Comparison of ENCODE assay signal across 2 cellular contexts in the genomic region with DNA sequence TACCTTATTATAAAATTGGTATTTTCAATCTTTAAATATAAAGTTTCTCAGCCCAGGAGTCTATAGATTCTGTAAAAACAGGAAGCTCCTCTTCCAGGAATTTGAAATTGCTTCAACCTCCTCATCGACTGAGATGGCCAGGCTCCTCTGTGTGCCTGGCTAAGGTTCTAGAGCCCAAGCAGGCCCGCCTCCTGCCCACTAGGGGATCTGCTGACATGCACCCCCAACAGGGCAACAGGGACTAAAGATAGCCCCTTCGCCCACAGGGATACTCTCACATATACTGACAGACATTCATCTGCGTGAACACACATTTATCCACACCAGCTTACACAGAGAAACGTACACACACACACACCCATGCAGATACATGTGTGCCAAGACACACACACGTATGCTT.
TF ChIP-seq lines count a peak whose summit lies in the region.

No MANE protein-coding gene starts in this region.

TF ChIP-seq in SK-N-SH, 30 proteins besides CTCF, POLR2A, EP300 and RAD21 (continued from another document):
- TF ChIP-seq, protein P1, sequence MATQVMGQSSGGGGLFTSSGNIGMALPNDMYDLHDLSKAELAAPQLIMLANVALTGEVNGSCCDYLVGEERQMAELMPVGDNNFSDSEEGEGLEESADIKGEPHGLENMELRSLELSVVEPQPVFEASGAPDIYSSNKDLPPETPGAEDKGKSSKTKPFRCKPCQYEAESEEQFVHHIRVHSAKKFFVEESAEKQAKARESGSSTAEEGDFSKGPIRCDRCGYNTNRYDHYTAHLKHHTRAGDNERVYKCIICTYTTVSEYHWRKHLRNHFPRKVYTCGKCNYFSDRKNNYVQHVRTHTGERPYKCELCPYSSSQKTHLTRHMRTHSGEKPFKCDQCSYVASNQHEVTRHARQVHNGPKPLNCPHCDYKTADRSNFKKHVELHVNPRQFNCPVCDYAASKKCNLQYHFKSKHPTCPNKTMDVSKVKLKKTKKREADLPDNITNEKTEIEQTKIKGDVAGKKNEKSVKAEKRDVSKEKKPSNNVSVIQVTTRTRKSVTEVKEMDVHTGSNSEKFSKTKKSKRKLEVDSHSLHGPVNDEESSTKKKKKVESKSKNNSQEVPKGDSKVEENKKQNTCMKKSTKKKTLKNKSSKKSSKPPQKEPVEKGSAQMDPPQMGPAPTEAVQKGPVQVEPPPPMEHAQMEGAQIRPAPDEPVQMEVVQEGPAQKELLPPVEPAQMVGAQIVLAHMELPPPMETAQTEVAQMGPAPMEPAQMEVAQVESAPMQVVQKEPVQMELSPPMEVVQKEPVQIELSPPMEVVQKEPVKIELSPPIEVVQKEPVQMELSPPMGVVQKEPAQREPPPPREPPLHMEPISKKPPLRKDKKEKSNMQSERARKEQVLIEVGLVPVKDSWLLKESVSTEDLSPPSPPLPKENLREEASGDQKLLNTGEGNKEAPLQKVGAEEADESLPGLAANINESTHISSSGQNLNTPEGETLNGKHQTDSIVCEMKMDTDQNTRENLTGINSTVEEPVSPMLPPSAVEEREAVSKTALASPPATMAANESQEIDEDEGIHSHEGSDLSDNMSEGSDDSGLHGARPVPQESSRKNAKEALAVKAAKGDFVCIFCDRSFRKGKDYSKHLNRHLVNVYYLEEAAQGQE (IDR thresholded peaks at IDR 0.05; ENCODE audit: low read depth, low read length), result no peak
- TF ChIP-seq, protein P2, sequence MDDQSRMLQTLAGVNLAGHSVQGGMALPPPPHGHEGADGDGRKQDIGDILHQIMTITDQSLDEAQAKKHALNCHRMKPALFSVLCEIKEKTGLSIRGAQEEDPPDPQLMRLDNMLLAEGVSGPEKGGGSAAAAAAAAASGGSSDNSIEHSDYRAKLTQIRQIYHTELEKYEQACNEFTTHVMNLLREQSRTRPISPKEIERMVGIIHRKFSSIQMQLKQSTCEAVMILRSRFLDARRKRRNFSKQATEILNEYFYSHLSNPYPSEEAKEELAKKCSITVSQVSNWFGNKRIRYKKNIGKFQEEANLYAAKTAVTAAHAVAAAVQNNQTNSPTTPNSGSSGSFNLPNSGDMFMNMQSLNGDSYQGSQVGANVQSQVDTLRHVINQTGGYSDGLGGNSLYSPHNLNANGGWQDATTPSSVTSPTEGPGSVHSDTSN (IDR thresholded peaks at IDR 0.05), result no peak
- TF ChIP-seq TAF1 (IDR thresholded peaks at IDR 0.05; ENCODE audit: borderline replicate concordance, low read depth, low read length) (no peak), NFIC (IDR thresholded peaks at IDR 0.05; ENCODE audit: borderline replicate concordance) (no peak), FOXJ3 (CRISPR knock-in tag; IDR thresholded peaks at IDR 0.05) (no peak), FOSL2 (IDR thresholded peaks at IDR 0.05; ENCODE audit: borderline replicate concordance, low read depth) (no peak), NRF1 (IDR thresholded peaks at IDR 0.05; ENCODE audit: low read depth, low read length) (no peak), FOXM1 (IDR thresholded peaks at IDR 0.05; ENCODE audit: low read depth) (no peak), CHD2 (IDR thresholded peaks at IDR 0.05; ENCODE audit: low read length, partially characterized antibody) (no peak), TCF12 (IDR thresholded peaks at IDR 0.05) (no peak), MEF2A (IDR thresholded peaks at IDR 0.05; ENCODE audit: borderline replicate concordance, low read depth) (no peak)

TF ChIP-seq in SK-N-SH treated with all-trans-retinoic acid at 6 μM for 48 hours, 23 proteins besides CTCF, POLR2A, EP300 and RAD21 (continued from another document):
- TF ChIP-seq, protein P3, sequence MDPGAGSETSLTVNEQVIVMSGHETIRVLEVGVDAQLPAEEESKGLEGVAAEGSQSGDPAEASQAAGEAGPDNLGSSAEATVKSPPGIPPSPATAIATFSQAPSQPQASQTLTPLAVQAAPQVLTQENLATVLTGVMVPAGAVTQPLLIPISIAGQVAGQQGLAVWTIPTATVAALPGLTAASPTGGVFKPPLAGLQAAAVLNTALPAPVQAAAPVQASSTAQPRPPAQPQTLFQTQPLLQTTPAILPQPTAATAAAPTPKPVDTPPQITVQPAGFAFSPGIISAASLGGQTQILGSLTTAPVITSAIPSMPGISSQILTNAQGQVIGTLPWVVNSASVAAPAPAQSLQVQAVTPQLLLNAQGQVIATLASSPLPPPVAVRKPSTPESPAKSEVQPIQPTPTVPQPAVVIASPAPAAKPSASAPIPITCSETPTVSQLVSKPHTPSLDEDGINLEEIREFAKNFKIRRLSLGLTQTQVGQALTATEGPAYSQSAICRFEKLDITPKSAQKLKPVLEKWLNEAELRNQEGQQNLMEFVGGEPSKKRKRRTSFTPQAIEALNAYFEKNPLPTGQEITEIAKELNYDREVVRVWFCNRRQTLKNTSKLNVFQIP (CRISPR knock-in tag; IDR thresholded peaks at IDR 0.05; ENCODE audit: borderline replicate concordance, low read depth), result no peak
- TF ChIP-seq ZNF70 (CRISPR knock-in tag; IDR thresholded peaks at IDR 0.05) (no peak), CSDC2 (CRISPR knock-in tag; IDR thresholded peaks at IDR 0.05) (no peak), OSR1 (CRISPR knock-in tag; IDR thresholded peaks at IDR 0.05) (no peak), ZNF565 (CRISPR knock-in tag; conservative IDR thresholded peaks at IDR 0.05; ENCODE audit: low read depth) (no peak), BACH2 (CRISPR knock-in tag; IDR thresholded peaks at IDR 0.05; ENCODE audit: borderline replicate concordance) (no peak), ZFP3 (CRISPR knock-in tag; IDR thresholded peaks at IDR 0.05) (no peak)
- TF ChIP-seq, protein P4, sequence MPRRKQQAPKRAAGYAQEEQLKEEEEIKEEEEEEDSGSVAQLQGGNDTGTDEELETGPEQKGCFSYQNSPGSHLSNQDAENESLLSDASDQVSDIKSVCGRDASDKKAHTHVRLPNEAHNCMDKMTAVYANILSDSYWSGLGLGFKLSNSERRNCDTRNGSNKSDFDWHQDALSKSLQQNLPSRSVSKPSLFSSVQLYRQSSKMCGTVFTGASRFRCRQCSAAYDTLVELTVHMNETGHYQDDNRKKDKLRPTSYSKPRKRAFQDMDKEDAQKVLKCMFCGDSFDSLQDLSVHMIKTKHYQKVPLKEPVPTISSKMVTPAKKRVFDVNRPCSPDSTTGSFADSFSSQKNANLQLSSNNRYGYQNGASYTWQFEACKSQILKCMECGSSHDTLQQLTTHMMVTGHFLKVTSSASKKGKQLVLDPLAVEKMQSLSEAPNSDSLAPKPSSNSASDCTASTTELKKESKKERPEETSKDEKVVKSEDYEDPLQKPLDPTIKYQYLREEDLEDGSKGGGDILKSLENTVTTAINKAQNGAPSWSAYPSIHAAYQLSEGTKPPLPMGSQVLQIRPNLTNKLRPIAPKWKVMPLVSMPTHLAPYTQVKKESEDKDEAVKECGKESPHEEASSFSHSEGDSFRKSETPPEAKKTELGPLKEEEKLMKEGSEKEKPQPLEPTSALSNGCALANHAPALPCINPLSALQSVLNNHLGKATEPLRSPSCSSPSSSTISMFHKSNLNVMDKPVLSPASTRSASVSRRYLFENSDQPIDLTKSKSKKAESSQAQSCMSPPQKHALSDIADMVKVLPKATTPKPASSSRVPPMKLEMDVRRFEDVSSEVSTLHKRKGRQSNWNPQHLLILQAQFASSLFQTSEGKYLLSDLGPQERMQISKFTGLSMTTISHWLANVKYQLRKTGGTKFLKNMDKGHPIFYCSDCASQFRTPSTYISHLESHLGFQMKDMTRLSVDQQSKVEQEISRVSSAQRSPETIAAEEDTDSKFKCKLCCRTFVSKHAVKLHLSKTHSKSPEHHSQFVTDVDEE (CRISPR knock-in tag; IDR thresholded peaks at IDR 0.05), result no peak
- TF ChIP-seq, protein P5, sequence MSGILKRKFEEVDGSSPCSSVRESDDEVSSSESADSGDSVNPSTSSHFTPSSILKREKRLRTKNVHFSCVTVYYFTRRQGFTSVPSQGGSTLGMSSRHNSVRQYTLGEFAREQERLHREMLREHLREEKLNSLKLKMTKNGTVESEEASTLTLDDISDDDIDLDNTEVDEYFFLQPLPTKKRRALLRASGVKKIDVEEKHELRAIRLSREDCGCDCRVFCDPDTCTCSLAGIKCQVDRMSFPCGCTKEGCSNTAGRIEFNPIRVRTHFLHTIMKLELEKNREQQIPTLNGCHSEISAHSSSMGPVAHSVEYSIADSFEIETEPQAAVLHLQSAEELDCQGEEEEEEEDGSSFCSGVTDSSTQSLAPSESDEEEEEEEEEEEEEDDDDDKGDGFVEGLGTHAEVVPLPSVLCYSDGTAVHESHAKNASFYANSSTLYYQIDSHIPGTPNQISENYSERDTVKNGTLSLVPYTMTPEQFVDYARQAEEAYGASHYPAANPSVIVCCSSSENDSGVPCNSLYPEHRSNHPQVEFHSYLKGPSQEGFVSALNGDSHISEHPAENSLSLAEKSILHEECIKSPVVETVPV (CRISPR knock-in tag; IDR thresholded peaks at IDR 0.05), result no peak
